ENCODE assay signal across 10 cellular contexts in genomic region chr11:72740562-72741428, GRCh38. TPM values are rescaled to one million over a fixed set of nuclear protein-coding genes. Genes with fewer than 3 reads are reported as not detected.
DNase-seq lines count a peak whose midpoint lies in the region; ATAC-seq, FAIRE-seq and TF ChIP-seq lines count a peak whose summit lies in the region.
"Had no signal": no experiment of that assay in that cellular context is flagged by ENCODE, and none has a peak within 500 bp of the region (broad histone marks: within the 10 kb centered on the region; RNA-seq: fewer than 3 reads in every experiment).

No MANE protein-coding gene starts in this region.

- WGBS in right lobe of liver (ENCODE audit: insufficient coverage, low coverage, low lambda C conversion rate, missing lambda C conversion rate): 41% methylated on average over 8 of the region's 10 CpGs
- WGBS in thyroid gland, 2 donors: 74 to 75% methylated on average over 10 of the region's 10 CpGs
- 67 to 71% (median 68%) methylated on average over 9 to 10 of the region's 10 CpGs for WGBS in small intestine, 3 donors
- 77 to 79% (median 78%) methylated on average over 10 of the region's 10 CpGs for WGBS in ovary, 3 donors

- H3K4me3 ChIP-seq in right lobe of liver: no peak overlapping the region
- H3K4me3 ChIP-seq in thyroid gland (replicated peaks in 1 of 3): no peak overlapping the region
- no peak overlapping the region for H3K4me3 ChIP-seq in small intestine (ENCODE audit: low read depth in 1 of 2, low read length in 2 of 2)
- no peak overlapping the region for H3K4me3 ChIP-seq in ovary

- H3K4me1 Mint-ChIP-seq in activated naive CD4-positive, alpha-beta T cell treated with anti-CD3 and anti-CD28 coated beads, Interleukin-2, amount 10 ng/mL, durations not matched to agents 7 days and 5 days: peaks cover 74% of the 10 kb centered on the region
- H3K4me1 Mint-ChIP-seq in activated CD8-positive, alpha-beta T cell treated with anti-CD3 and anti-CD28 coated beads for 36 hours (ENCODE audit: low read depth): peaks cover 74% of the 10 kb centered on the region

- CTCF ChIA-PET in activated naive CD4-positive, alpha-beta T cell treated with anti-CD3 and anti-CD28 coated beads, Interleukin-2, amount 10 ng/mL, durations not matched to agents 7 days and 5 days (lab: Charles Lee): interaction anchor here (1.0 to 1.6 kb wide), 4 partner anchors 52 to 437 kb away, joined by 3 to 4 read pairs (median 4); partner anchors contain the start of gene STARD10
- CTCF ChIA-PET in activated CD8-positive, alpha-beta T cell treated with anti-CD3 and anti-CD28 coated beads for 36 hours (lab: Charles Lee): interaction anchor here (1.2 to 2.3 kb wide), 2 partner anchors 16 to 73 kb away, joined by 3 to 6 read pairs; no protein-coding TSS in a partner anchor

- H3K9me3 ChIP-seq in right lobe of liver: no peaks in the 10 kb centered on the region
- no peaks in the 10 kb centered on the region for H3K9me3 ChIP-seq in thyroid gland
- no peaks in the 10 kb centered on the region for H3K9me3 ChIP-seq in small intestine (ENCODE audit: control insufficient read depth, low read depth)
- H3K9me3 ChIP-seq in ovary: no peaks in the 10 kb centered on the region

- H3K36me3 ChIP-seq in right lobe of liver (no peaks in the 10 kb centered on the region), thyroid gland (no peaks in the 10 kb centered on the region), small intestine (ENCODE audit: control insufficient read depth in 2 of 2, insufficient read depth in 2 of 2, low read length in 2 of 2) (no peaks in the 10 kb centered on the region), ovary (no peaks in the 10 kb centered on the region)

- intact Hi-C loops in activated CD8-positive, alpha-beta T cell treated with anti-CD3 and anti-CD28 coated beads for 36 hours (cut with micrococcal nuclease): no loop called here
- intact Hi-C loops in right lobe of liver (cut with DNase I): no loop called here
- intact Hi-C loops in thyroid gland (cut with DNase I): no loop called here
- intact Hi-C loops in ovary (cut with DNase I): no loop called here

- peaks cover 14% of the 10 kb centered on the region for H3K36me3 Mint-ChIP-seq in activated naive CD4-positive, alpha-beta T cell treated with anti-CD3 and anti-CD28 coated beads, Interleukin-2, amount 10 ng/mL, durations not matched to agents 7 days and 5 days
- H3K36me3 Mint-ChIP-seq in activated CD8-positive, alpha-beta T cell treated with anti-CD3 and anti-CD28 coated beads for 36 hours (ENCODE audit: low read depth): no peaks in the 10 kb centered on the region

- H3K4me1 ChIP-seq in right lobe of liver: peaks cover 0 to 28% (median 8%) of the 10 kb centered on the region in 4 donors
- H3K4me1 ChIP-seq in thyroid gland: peaks cover 64 to 89% of the 10 kb centered on the region in 2 donors
- H3K4me1 ChIP-seq in small intestine (ENCODE audit: control insufficient read depth in 2 of 2, insufficient read depth in 1 of 2, low read depth in 1 of 2, low read length in 1 of 2): peaks cover 0 to 10% of the 10 kb centered on the region in 2 donors
- H3K4me1 ChIP-seq in ovary (ENCODE audit: insufficient read depth): no peaks in the 10 kb centered on the region

- no peak overlapping the region for H3K4me3 Mint-ChIP-seq in activated naive CD4-positive, alpha-beta T cell treated with anti-CD3 and anti-CD28 coated beads, Interleukin-2, amount 10 ng/mL, durations not matched to agents 7 days and 5 days
- H3K4me3 Mint-ChIP-seq in activated CD8-positive, alpha-beta T cell treated with anti-CD3 and anti-CD28 coated beads for 36 hours: no peak overlapping the region

- ATAC-seq in activated CD8-positive, alpha-beta T cell treated with anti-CD3 and anti-CD28 coated beads for 36 hours: no peak
- ATAC-seq in right lobe of liver (no peak), HG03457 (IDR thresholded peaks at IDR 0.05; ENCODE audit: unreplicated experiment) (no peak)

- no peaks in the 10 kb centered on the region for H3K27me3 Mint-ChIP-seq in activated naive CD4-positive, alpha-beta T cell treated with anti-CD3 and anti-CD28 coated beads, Interleukin-2, amount 10 ng/mL, durations not matched to agents 7 days and 5 days
- H3K27me3 Mint-ChIP-seq in activated CD8-positive, alpha-beta T cell treated with anti-CD3 and anti-CD28 coated beads for 36 hours: no peaks in the 10 kb centered on the region

- H3K27ac ChIP-seq in right lobe of liver (peak overlapping the region in 2 of 3 donors; percentile 54 to 65), thyroid gland (peak overlapping the region; percentile 79 to 95 (median 89)), small intestine (ENCODE audit: low read depth in 1 of 2, low read length in 1 of 2) (peak overlapping the region in 1 of 2 donors; percentile 26), ovary (no peak overlapping the region)

- TF ChIP-seq CTCF in activated CD8-positive, alpha-beta T cell treated with anti-CD3 and anti-CD28 coated beads for 36 hours (IDR thresholded peaks at IDR 0.05): no peak
- TF ChIP-seq CTCF in right lobe of liver (IDR thresholded peaks at IDR 0.05) (no peak), thyroid gland (IDR thresholded peaks at IDR 0.05) (no peak), ovary (IDR thresholded peaks at IDR 0.05) (no peak)

- no peaks in the 10 kb centered on the region for H3K9me3 Mint-ChIP-seq in activated naive CD4-positive, alpha-beta T cell treated with anti-CD3 and anti-CD28 coated beads, Interleukin-2, amount 10 ng/mL, durations not matched to agents 7 days and 5 days
- no peaks in the 10 kb centered on the region for H3K9me3 Mint-ChIP-seq in activated CD8-positive, alpha-beta T cell treated with anti-CD3 and anti-CD28 coated beads for 36 hours

- peak overlapping the region; percentile 82 for H3K27ac Mint-ChIP-seq in activated naive CD4-positive, alpha-beta T cell treated with anti-CD3 and anti-CD28 coated beads, Interleukin-2, amount 10 ng/mL, durations not matched to agents 7 days and 5 days
- H3K27ac Mint-ChIP-seq in activated CD8-positive, alpha-beta T cell treated with anti-CD3 and anti-CD28 coated beads for 36 hours: peak overlapping the region; percentile 77

- POLR2A ChIA-PET in activated CD8-positive, alpha-beta T cell treated with anti-CD3 and anti-CD28 coated beads for 36 hours (lab: Charles Lee): interaction anchor here (1.0 to 2.3 kb wide), 7 partner anchors 10 to 75 kb away, joined by 3 to 6 read pairs (median 5); partner anchors contain the start of gene ARAP1

- H3K27me3 ChIP-seq in right lobe of liver (no peaks in the 10 kb centered on the region), thyroid gland (no peaks in the 10 kb centered on the region), small intestine (ENCODE audit: control insufficient read depth in 2 of 2, insufficient read depth in 2 of 2, low read length in 2 of 2) (no peaks in the 10 kb centered on the region), ovary (no peaks in the 10 kb centered on the region)

- TF ChIP-seq POLR2A in right lobe of liver (IDR thresholded peaks at IDR 0.05): no peak
- TF ChIP-seq POLR2A in thyroid gland (IDR thresholded peaks at IDR 0.05): no peak
- TF ChIP-seq POLR2A in ovary (IDR thresholded peaks at IDR 0.05): no peak

- DNase-seq in activated naive CD4-positive, alpha-beta T cell treated with anti-CD3 and anti-CD28 coated beads, Interleukin-2, amount 10 ng/mL, durations not matched to agents 7 days and 5 days: no peak
- no peak for DNase-seq in activated naive CD4-positive, alpha-beta T cell treated with anti-CD3 and anti-CD28 coated beads, Interleukin-2, amount 50 U/mL, for 16 hours
- no peak for DNase-seq in activated CD8-positive, alpha-beta T cell treated with anti-CD3 and anti-CD28 coated beads for 36 hours
- DNase-seq in right lobe of liver (no peak), thyroid gland (no peak), small intestine (no peak), ovary (no peak)
- DNase-seq: kidney glomerular epithelial cell, MM.1S had no signal

- TF ChIP-seq EP300 in ovary (IDR thresholded peaks at IDR 0.05): no peak

- FAIRE-seq in small intestine (lab: Jason Lieb, UNC): no peak

RNA-seq across cellular contexts. Expression of gene ARAP1, which starts 11.4 kb away (rescaled TPM):
- total RNA-seq in activated CD8-positive, alpha-beta T cell treated with anti-CD3 and anti-CD28 coated beads for 36 hours: 10 to 100 TPM; 77.7 to 91.5 TPM
- total RNA-seq in right lobe of liver: 10 to 100 TPM; 32.9 to 76.7 (median 41.2) TPM
- total RNA-seq in thyroid gland: 100 to 1,000 TPM in 3 of 4 donors, 10 to 100 TPM in 1; 90.3 to 146 (median 122) TPM
- 10 to 100 TPM; 42.2 to 58.4 (median 48.0) TPM for polyA plus RNA-seq in small intestine
- total RNA-seq in ovary: 100 to 1,000 TPM in 1 of 7 donors, 10 to 100 TPM in 6; 62.1 to 162 (median 81.9) TPM
- polyA plus RNA-seq in ovary: 10 to 100 TPM; 39.0 to 75.5 TPM

RNA-seq across cellular contexts. Expression of gene STARD10, which starts 53.1 kb away (rescaled TPM):
- 1 to 10 TPM; 8.1 to 8.6 TPM for total RNA-seq in activated CD8-positive, alpha-beta T cell treated with anti-CD3 and anti-CD28 coated beads for 36 hours
- total RNA-seq in right lobe of liver: 100 to 1,000 TPM; 282 to 525 (median 330) TPM
- total RNA-seq in thyroid gland: 100 to 1,000 TPM in 1 of 4 donors, 10 to 100 TPM in 3; 67.7 to 113 (median 82.0) TPM
- polyA plus RNA-seq in small intestine: 100 to 1,000 TPM; 169 to 331 (median 238) TPM
- 10 to 100 TPM; 38.7 to 56.1 (median 46.3) TPM for total RNA-seq in ovary
- 10 to 100 TPM; 36.8 to 41.0 TPM for polyA plus RNA-seq in ovary

Comparison
In these comparisons a context has a peak if more than half of its experiments do, and no peak if none do; other contexts are left out.
1. H3K27ac ChIP-seq: peak in right lobe of liver (2 of 3) and thyroid gland (3 of 3); none in ovary (0 of 2).
2. RNA of gene STARD10, which starts 53.1 kb away (total RNA-seq): 282 to 525 TPM in right lobe of liver, 67.7 to 113 TPM in thyroid gland and 38.7 to 56.1 TPM in ovary; 8.1 to 8.6 TPM in activated CD8-positive, alpha-beta T cell treated with anti-CD3 and anti-CD28 coated beads for 36 hours; every median in the first group is over 4 times any median in the second.